Comparison of ENCODE assay signal across 27 cellular contexts in the genomic region with DNA sequence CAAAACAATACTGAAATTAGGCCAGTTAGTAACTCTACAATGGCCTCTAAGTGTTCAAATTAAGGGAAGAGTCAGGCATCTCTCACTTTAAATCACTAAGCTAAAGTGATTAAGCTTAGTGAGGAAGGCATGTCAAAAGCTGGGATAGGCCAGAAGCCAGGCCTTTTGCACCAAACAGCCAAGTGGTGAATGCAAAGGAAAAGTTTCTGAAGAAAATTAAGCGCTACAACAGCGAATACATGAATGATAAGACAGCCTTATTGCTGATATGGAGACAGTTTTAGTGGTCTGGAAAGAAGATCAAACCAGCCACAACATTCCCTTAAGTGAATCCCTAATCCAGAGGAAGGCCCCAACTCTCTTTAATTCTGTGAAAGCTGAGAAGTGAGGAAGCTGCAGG. TPM values are rescaled to one million over a fixed set of nuclear protein-coding genes. Genes with fewer than 3 reads are reported as not detected.
A peak's percentile ranks its signal among the peaks of the same experiment; 100 is the strongest.
DNase-seq lines count a peak whose midpoint lies in the region; ATAC-seq and TF ChIP-seq lines count a peak whose summit lies in the region.
"Had no signal": no experiment of that assay in that cellular context is flagged by ENCODE, and none has a peak within 500 bp of the region (broad histone marks: within the 10 kb centered on the region; RNA-seq: fewer than 3 reads in every experiment).

No MANE protein-coding gene starts in this region.

- TF ChIP-seq CTCF in H9 (conservative IDR thresholded peaks at IDR 0.05) (no peak), neutrophil (IDR thresholded peaks at IDR 0.05) (no peak), endodermal cell (conservative IDR thresholded peaks at IDR 0.05) (no peak)

- no peak overlapping the region for H2BK20ac ChIP-seq in H9 (ENCODE audit: low read depth, low read length, poor library complexity, severe bottlenecking)

- no peak overlapping the region for H2AFZ ChIP-seq in H9 (ENCODE audit: low read length)

- H4K91ac ChIP-seq in H9 (ENCODE audit: insufficient read length, low read depth, low read length) = no peak overlapping the region

- peaks cover 12% of the 10 kb centered on the region for H3K79me2 ChIP-seq in H9 (ENCODE audit: insufficient read depth, low read length)

- peaks cover 24% of the 10 kb centered on the region for H3K79me1 ChIP-seq in H9 (ENCODE audit: insufficient read depth, low read depth, low read length, poor library complexity, severe bottlenecking)

- H3K4me3 Mint-ChIP-seq in activated T-cell treated with anti-CD3 and anti-CD28 coated beads, Interleukin-2, amount 50 U/mL, for 24 hours = no peak overlapping the region
- H3K4me3 Mint-ChIP-seq in H9 = no peak overlapping the region
- no peak overlapping the region for H3K4me3 Mint-ChIP-seq in dendritic cell treated with granulocyte-macrophage colony-stimulating factor and Interleukin-4, amounts not matched to agents 40 ng/mL and 50 ng/mL, for 4 days
- H3K4me3 Mint-ChIP-seq in endodermal cell = no peak overlapping the region
- H3K4me3 Mint-ChIP-seq: activated CD4-positive, alpha-beta memory T cell treated with anti-CD3 and anti-CD28 coated beads, Interleukin-2, amount 10 ng/mL, durations not matched to agents 7 days and 5 days; brain had no signal

- peaks cover 94% of the 10 kb centered on the region for H3K36me3 Mint-ChIP-seq in activated T-cell treated with anti-CD3 and anti-CD28 coated beads, Interleukin-2, amount 50 U/mL, for 24 hours (ENCODE audit: low read depth)
- H3K36me3 Mint-ChIP-seq in H9 (ENCODE audit: insufficient read depth in 1 of 3, low read depth in 3 of 3) = peaks cover 43 to 83% (median 64%) of the 10 kb centered on the region in 3 experiments; a peak in 6 of 7 replicates
- peaks cover 65% of the 10 kb centered on the region for H3K36me3 Mint-ChIP-seq in dendritic cell treated with granulocyte-macrophage colony-stimulating factor and Interleukin-4, amounts not matched to agents 40 ng/mL and 50 ng/mL, for 4 days (ENCODE audit: low read depth)
- peaks cover 75% of the 10 kb centered on the region for H3K36me3 Mint-ChIP-seq in endodermal cell (ENCODE audit: low read depth)

- H2BK15ac ChIP-seq in H9 (ENCODE audit: low read depth, low read length) = no peak overlapping the region

- peak overlapping the region; percentile 47 for H3K27ac Mint-ChIP-seq in activated T-cell treated with anti-CD3 and anti-CD28 coated beads, Interleukin-2, amount 50 U/mL, for 24 hours
- H3K27ac Mint-ChIP-seq in H9 (peak overlapping the region in 2 of 3 experiments; percentile 1 to 13; a peak in 1 of 7 replicates), endodermal cell (no peak overlapping the region)
- H3K27ac Mint-ChIP-seq in dendritic cell treated with granulocyte-macrophage colony-stimulating factor and Interleukin-4, amounts not matched to agents 40 ng/mL and 50 ng/mL, for 4 days = peak overlapping the region; percentile 45
- H3K27ac Mint-ChIP-seq: activated CD4-positive, alpha-beta memory T cell treated with anti-CD3 and anti-CD28 coated beads, Interleukin-2, amount 10 ng/mL, durations not matched to agents 7 days and 5 days had no signal

- no peak overlapping the region for H4K8ac ChIP-seq in H9 (replicated peaks; ENCODE audit: insufficient read length, low read depth, low read length)

- no peak overlapping the region for H3K14ac ChIP-seq in H9 (ENCODE audit: insufficient read depth, low read length)

- H3K36me3 ChIP-seq in neutrophil (peaks cover 37% of the 10 kb centered on the region), endodermal cell (ENCODE audit: control insufficient read depth, insufficient read depth, low read length) (peaks cover 75% of the 10 kb centered on the region)

- no peak overlapping the region for H3K4ac ChIP-seq in H9 (ENCODE audit: low read depth, low read length)

- no peaks in the 10 kb centered on the region for H3K23me2 ChIP-seq in H9 (ENCODE audit: insufficient read length, low read depth, low read length, poor library complexity, severe bottlenecking)

- no peaks in the 10 kb centered on the region for H3K9me3 Mint-ChIP-seq in activated T-cell treated with anti-CD3 and anti-CD28 coated beads, Interleukin-2, amount 50 U/mL, for 24 hours
- H3K9me3 Mint-ChIP-seq in H9 (no peaks in the 10 kb centered on the region), endodermal cell (no peaks in the 10 kb centered on the region)
- no peaks in the 10 kb centered on the region for H3K9me3 Mint-ChIP-seq in dendritic cell treated with granulocyte-macrophage colony-stimulating factor and Interleukin-4, amounts not matched to agents 40 ng/mL and 50 ng/mL, for 4 days
- H3K9me3 Mint-ChIP-seq: activated CD4-positive, alpha-beta memory T cell treated with anti-CD3 and anti-CD28 coated beads, Interleukin-2, amount 10 ng/mL, durations not matched to agents 7 days and 5 days; brain had no signal

- intact Hi-C loops in dendritic cell treated with granulocyte-macrophage colony-stimulating factor and Interleukin-4, amounts not matched to agents 40 ng/mL and 50 ng/mL, for 4 days (cut with micrococcal nuclease) = no loop called here

- DNase-seq in activated T-cell treated with anti-CD3 and anti-CD28 coated beads, Interleukin-2, amount 50 U/mL, for 24 hours = no peak
- DNase-seq in activated T-cell treated with anti-CD3 and anti-CD28 coated beads, Interleukin-2, amount 50 U/mL, for 1 hour = no peak
- DNase-seq in H9 (no peak), NCI-H1092 treated with DMSO at 0.1 percent for 48 hours (lab: John Stamatoyannopoulos, UW) (no peak), endodermal cell (no peak)
- DNase-seq: activated CD4-positive, alpha-beta memory T cell treated with anti-CD3 and anti-CD28 coated beads, Interleukin-2, amount 10 ng/mL, durations not matched to agents 7 days and 5 days; activated effector memory CD4-positive, alpha-beta T cell treated with anti-CD3 and anti-CD28 coated beads, Interleukin-2, amount 50 U/mL, for 16 hours; COR-L47; DMS79; effector memory CD4-positive, alpha-beta T cell; foreskin keratinocyte; HCEC 1CT; lower lobe of right lung; MG63; NCI-H1417 treated with DMSO at 0.1 percent for 48 hours; NCI-H2081; NCI-H345; NCI-H774; nucleus accumbens; SIG-M5; stimulated activated naive CD8-positive, alpha-beta T cell treated with anti-CD3 and anti-CD28 coated beads, Interleukin-15, Interleukin-2, amounts not matched to agents 100 U/mL and 50 U/mL, for 24 hours had no signal

- H3K27ac ChIP-seq in H9 (ENCODE audit: insufficient read length, low read depth, low read length) (no peak overlapping the region), neutrophil (peak overlapping the region; percentile 20), endodermal cell (ENCODE audit: low read depth, low read length) (no peak overlapping the region)
- H3K27ac ChIP-seq: foreskin keratinocyte, lower lobe of right lung, vagina had no signal

- no peak for ATAC-seq in GM21526 (IDR thresholded peaks at IDR 0.05; ENCODE audit: low FRiP score, unreplicated experiment)
- ATAC-seq: esophagus mucosa; foreskin keratinocyte; lower lobe of right lung; stimulated activated naive CD8-positive, alpha-beta T cell treated with anti-CD3 and anti-CD28 coated beads, Interleukin-15, Interleukin-2, amounts not matched to agents 100 U/mL and 50 U/mL, for 24 hours had no signal

- no CpG with 5 or more reads among the region's 2 CpGs for WGBS in H9 (ENCODE audit: extremely low coverage, insufficient read length, low lambda C conversion rate)
- 83 to 100% methylated on average over 1 to 2 of the region's 2 CpGs for WGBS in endodermal cell (ENCODE audit: insufficient coverage in 1 of 2, insufficient read length in 1 of 2), 2 experiments

- no peak overlapping the region for H3K4me2 ChIP-seq in H9 (ENCODE audit: insufficient read depth, insufficient read length, low read length)

- H3K4me3 ChIP-seq in neutrophil (ENCODE audit: low read depth in 1 of 2, low read length in 1 of 2) (no peak overlapping the region), endodermal cell (ENCODE audit: low read length) (no peak overlapping the region)
- H3K4me3 ChIP-seq: lower lobe of right lung, MG63, vagina had no signal

- H2BK5ac ChIP-seq in H9 (ENCODE audit: insufficient read length, low read length) = no peak overlapping the region

- H2AK5ac ChIP-seq in H9 (ENCODE audit: insufficient read length, low read length) = no peak overlapping the region

- H3K4me1 ChIP-seq in H9 (ENCODE audit: insufficient read depth, low read length) = no peaks in the 10 kb centered on the region
- peaks cover 8 to 10% of the 10 kb centered on the region in 2 experiments for H3K4me1 ChIP-seq in neutrophil (ENCODE audit: control insufficient read depth in 1 of 2, insufficient read depth in 1 of 2, low read depth in 1 of 2, low read length in 1 of 2)
- H3K4me1 ChIP-seq in endodermal cell (ENCODE audit: control insufficient read depth, insufficient read depth, low read length) = no peaks in the 10 kb centered on the region

- no peaks in the 10 kb centered on the region for H3K27me3 Mint-ChIP-seq in activated T-cell treated with anti-CD3 and anti-CD28 coated beads, Interleukin-2, amount 50 U/mL, for 24 hours
- H3K27me3 Mint-ChIP-seq in H9 (ENCODE audit: low read depth) = no peaks in the 10 kb centered on the region
- no peaks in the 10 kb centered on the region for H3K27me3 Mint-ChIP-seq in dendritic cell treated with granulocyte-macrophage colony-stimulating factor and Interleukin-4, amounts not matched to agents 40 ng/mL and 50 ng/mL, for 4 days
- H3K27me3 Mint-ChIP-seq in endodermal cell (ENCODE audit: insufficient read depth) = no peaks in the 10 kb centered on the region
- H3K27me3 Mint-ChIP-seq: activated CD4-positive, alpha-beta memory T cell treated with anti-CD3 and anti-CD28 coated beads, Interleukin-2, amount 10 ng/mL, durations not matched to agents 7 days and 5 days; brain had no signal

- H3K56ac ChIP-seq in H9 (ENCODE audit: insufficient read length, low read depth, low read length) = no peak overlapping the region

- H2BK12ac ChIP-seq in H9 (ENCODE audit: insufficient read length, low read depth, low read length) = no peak overlapping the region

- H3K4me1 Mint-ChIP-seq in activated T-cell treated with anti-CD3 and anti-CD28 coated beads, Interleukin-2, amount 50 U/mL, for 24 hours (ENCODE audit: low read depth) = peaks cover 62% of the 10 kb centered on the region
- H3K4me1 Mint-ChIP-seq in H9 = no peaks in the 10 kb centered on the region; a peak in 1 of 4 replicates
- H3K4me1 Mint-ChIP-seq in dendritic cell treated with granulocyte-macrophage colony-stimulating factor and Interleukin-4, amounts not matched to agents 40 ng/mL and 50 ng/mL, for 4 days (ENCODE audit: low read depth) = peaks cover 54% of the 10 kb centered on the region
- H3K4me1 Mint-ChIP-seq in endodermal cell = peaks cover 18% of the 10 kb centered on the region

- H4K20me1 ChIP-seq in H9 (ENCODE audit: control insufficient read depth, insufficient read depth, insufficient read length) = no peaks in the 10 kb centered on the region

- H3T11ph ChIP-seq in H9 (ENCODE audit: low read length) = no peak overlapping the region

- no peak overlapping the region for H3K23ac ChIP-seq in H9 (ENCODE audit: insufficient read length, low read depth, low read length)

- H3K9me3 ChIP-seq in H9 (ENCODE audit: control insufficient read depth, low read depth, low read length) = no peaks in the 10 kb centered on the region
- no peaks in the 10 kb centered on the region for H3K9me3 ChIP-seq in neutrophil
- H3K9me3 ChIP-seq in endodermal cell (ENCODE audit: control insufficient read depth, low read length) = no peaks in the 10 kb centered on the region
- H3K9me3 ChIP-seq: lower lobe of right lung, MG63, vagina had no signal

- H3K27me3 ChIP-seq in H9 (ENCODE audit: insufficient read depth, low read length) = no peaks in the 10 kb centered on the region
- H3K27me3 ChIP-seq in neutrophil = no peaks in the 10 kb centered on the region
- H3K27me3 ChIP-seq in endodermal cell (ENCODE audit: control insufficient read depth, insufficient read depth, low read length, poor library complexity, severe bottlenecking) = no peaks in the 10 kb centered on the region
- H3K27me3 ChIP-seq: foreskin keratinocyte, MG63, vagina had no signal

- H4K5ac ChIP-seq in H9 (ENCODE audit: insufficient read length, low read depth, low read length) = no peak overlapping the region

- H3K9ac ChIP-seq in H9 (ENCODE audit: extremely low read depth, insufficient read length, low read length) (no peak overlapping the region), endodermal cell (ENCODE audit: extremely low read depth, low read length, poor library complexity, severe bottlenecking) (no peak overlapping the region)

- H3K18ac ChIP-seq in H9 (ENCODE audit: insufficient read length, low read depth, low read length) = no peak overlapping the region

- no peak overlapping the region for H2BK120ac ChIP-seq in H9 (ENCODE audit: low read depth, low read length, poor library complexity, severe bottlenecking)

RNA-seq across cellular contexts. Expression of gene RFWD3, which starts 12.1 kb away (rescaled TPM):
- 114 and 120 TPM in 2 replicates for total RNA-seq in H9 (2021)
- 10 to 100 TPM; 81.7 to 97.7 TPM for total RNA-seq in endodermal cell
- 32.2 TPM for polyA plus RNA-seq in endodermal cell (2013, experiment 1 of 2)
- 33.5 TPM for polyA plus RNA-seq in endodermal cell (2013, experiment 2 of 2)

RNA-seq across cellular contexts. Expression of gene MLKL, which starts 46.1 kb away (rescaled TPM):
- total RNA-seq in H9 (2021) = 0.37 and 0.42 TPM in 2 replicates
- 1 to 10 TPM in 1 of 2 donors, under 1 TPM in 1; 0.22 to 1.3 TPM for total RNA-seq in endodermal cell
- polyA plus RNA-seq in endodermal cell (2013, experiment 1 of 2) = 0.57 TPM
- polyA plus RNA-seq in endodermal cell (2013, experiment 2 of 2) = 0.62 TPM

RNA-seq across cellular contexts. Expression of gene GLG1, which starts 47.6 kb away (rescaled TPM):
- total RNA-seq in H9 (2021) (133 and 135 TPM in 2 replicates), endodermal cell (100 to 1,000 TPM; 120 to 136 TPM)
- 94.6 TPM for polyA plus RNA-seq in endodermal cell (2013, experiment 1 of 2)
- polyA plus RNA-seq in endodermal cell (2013, experiment 2 of 2) = 93.6 TPM
